14 cellular contexts compared by ENCODE assay signal in the genomic region with DNA sequence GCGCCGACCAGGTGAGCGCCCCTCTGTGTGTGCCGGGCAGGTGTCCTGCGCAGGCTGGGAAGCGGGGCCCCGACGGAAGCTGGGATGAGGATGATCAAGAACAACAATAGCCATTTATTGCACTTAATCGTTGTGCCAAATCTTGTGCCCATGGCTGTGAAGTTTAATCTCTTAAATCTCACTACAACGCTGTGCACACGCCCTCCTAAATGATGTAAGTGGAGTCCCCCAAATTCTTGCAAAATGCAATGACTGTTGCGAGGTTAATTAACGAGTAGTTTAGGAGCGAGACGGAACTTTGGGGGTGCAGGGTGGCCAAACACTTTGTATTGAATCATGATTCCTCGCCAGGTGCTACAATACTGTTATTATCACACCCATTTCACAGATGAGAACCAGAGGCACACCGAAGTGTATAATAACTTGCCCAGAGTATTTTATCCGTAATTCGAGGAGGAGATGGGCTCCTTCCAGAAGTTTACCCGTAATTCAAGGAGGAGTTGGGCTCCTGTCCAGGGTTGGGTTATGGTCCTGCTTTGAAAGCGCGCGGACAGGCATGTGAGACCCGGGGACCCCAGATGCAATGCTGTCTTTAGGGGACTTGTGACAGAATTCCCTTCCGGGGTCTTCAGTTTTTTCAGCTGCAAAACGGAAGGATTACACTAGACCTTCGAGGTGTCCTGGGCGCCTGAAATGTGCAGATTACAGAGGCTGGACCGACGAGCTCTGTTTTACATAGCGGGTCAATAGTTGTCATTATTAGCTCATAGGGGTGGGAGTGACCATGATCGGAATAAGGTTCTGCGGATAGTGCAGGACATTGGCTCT. TPM values are rescaled to one million over a fixed set of nuclear protein-coding genes. Genes with fewer than 3 reads are reported as not detected.
DNase-seq lines count a peak whose midpoint lies in the region; ATAC-seq and TF ChIP-seq lines count a peak whose summit lies in the region.
"Had no signal": no experiment of that assay in that cellular context is flagged by ENCODE, and none has a peak within 500 bp of the region (broad histone marks: within the 10 kb centered on the region; RNA-seq: fewer than 3 reads in every experiment).

No MANE protein-coding gene starts in this region.

- no peaks in the 10 kb centered on the region for H3F3A ChIP-seq in smooth muscle cell (ENCODE audit: low read depth)

- peaks cover 97% of the 10 kb centered on the region for H3K27me3 Mint-ChIP-seq in H9 (ENCODE audit: low read depth)
- H3K27me3 Mint-ChIP-seq in stimulated activated naive B cell treated with anti-CD40 and anti-IgM and Interleukin-4, amounts not matched to agents 10 μg/mL and 1 μg/mL and 100 μg/mL, for 72 hours, result peaks cover 51 to 68% of the 10 kb centered on the region in 2 donors
- peaks cover 63% of the 10 kb centered on the region for H3K27me3 Mint-ChIP-seq in activated naive CD8-positive, alpha-beta T cell treated with anti-CD3 and anti-CD28 coated beads, Interleukin-2, amount 50 U/mL, for 24 hours

- no peak overlapping the region for H2BK12ac ChIP-seq in H9 (ENCODE audit: insufficient read length, low read depth, low read length)

- no peak overlapping the region for H4K5ac ChIP-seq in H9 (ENCODE audit: insufficient read length, low read depth, low read length)

- H3T11ph ChIP-seq in H9 (ENCODE audit: low read length), result no peak overlapping the region

- no peaks in the 10 kb centered on the region; a peak in 1 of 7 replicates for H3K36me3 Mint-ChIP-seq in H9 (ENCODE audit: insufficient read depth in 1 of 3, low read depth in 3 of 3)
- H3K36me3 Mint-ChIP-seq in stimulated activated naive B cell treated with anti-CD40 and anti-IgM and Interleukin-4, amounts not matched to agents 10 μg/mL and 1 μg/mL and 100 μg/mL, for 72 hours, result no peaks in the 10 kb centered on the region
- no peaks in the 10 kb centered on the region for H3K36me3 Mint-ChIP-seq in activated naive CD8-positive, alpha-beta T cell treated with anti-CD3 and anti-CD28 coated beads, Interleukin-2, amount 50 U/mL, for 24 hours (ENCODE audit: low read depth)
- H3K36me3 Mint-ChIP-seq: activated naive CD8-positive, alpha-beta T cell had no signal

- WGBS in H9 (ENCODE audit: extremely low coverage, insufficient read length, low lambda C conversion rate), result no CpG with 5 or more reads among the region's 33 CpGs
- WGBS in smooth muscle cell (ENCODE audit: low lambda C conversion rate), result 24% methylated on average over 33 of the region's 33 CpGs

- H3K4me2 ChIP-seq in H9 (ENCODE audit: insufficient read depth, insufficient read length, low read length), result peak overlapping the region; percentile 37
- H3K4me2 ChIP-seq in smooth muscle cell, result no peak overlapping the region

- H4K8ac ChIP-seq in H9 (replicated peaks; ENCODE audit: insufficient read length, low read depth, low read length), result no peak overlapping the region

- no peak overlapping the region for H2AFZ ChIP-seq in H9 (ENCODE audit: low read length)
- no peak overlapping the region for H2AFZ ChIP-seq in smooth muscle cell (ENCODE audit: low read depth)
- H2AFZ ChIP-seq: GM23248 had no signal

- no peaks in the 10 kb centered on the region for H3K79me1 ChIP-seq in H9 (ENCODE audit: insufficient read depth, low read depth, low read length, poor library complexity, severe bottlenecking)

- no peaks in the 10 kb centered on the region for H4K20me1 ChIP-seq in H9 (ENCODE audit: control insufficient read depth, insufficient read depth, insufficient read length)
- H4K20me1 ChIP-seq in smooth muscle cell (ENCODE audit: low read depth), result no peaks in the 10 kb centered on the region

- H2BK15ac ChIP-seq in H9 (ENCODE audit: low read depth, low read length), result no peak overlapping the region

- no peak overlapping the region for H3K14ac ChIP-seq in H9 (ENCODE audit: insufficient read depth, low read length)

- H2BK5ac ChIP-seq in H9 (ENCODE audit: insufficient read length, low read length), result no peak overlapping the region

- TF ChIP-seq CTCF in H9 (conservative IDR thresholded peaks at IDR 0.05), result no peak
- TF ChIP-seq CTCF in colonic mucosa (IDR thresholded peaks at IDR 0.05), result no peak
- TF ChIP-seq CTCF in lower lobe of right lung (IDR thresholded peaks at IDR 0.05), result no peak
- no peak for TF ChIP-seq CTCF in smooth muscle cell (IDR thresholded peaks at IDR 0.05; ENCODE audit: borderline replicate concordance, insufficient read depth, poor library complexity, severe bottlenecking)

- no peaks in the 10 kb centered on the region; a peak in 2 of 5 replicates for H3K9me3 Mint-ChIP-seq in H9
- H3K9me3 Mint-ChIP-seq in stimulated activated naive B cell treated with anti-CD40 and anti-IgM and Interleukin-4, amounts not matched to agents 10 μg/mL and 1 μg/mL and 100 μg/mL, for 72 hours, result no peaks in the 10 kb centered on the region
- no peaks in the 10 kb centered on the region for H3K9me3 Mint-ChIP-seq in activated naive CD8-positive, alpha-beta T cell treated with anti-CD3 and anti-CD28 coated beads, Interleukin-2, amount 50 U/mL, for 24 hours

- intact Hi-C loops in colonic mucosa (cut with DNase I) (no loop called here), lower lobe of right lung (cut with DNase I) (no loop called here)

- H3K36me3 ChIP-seq in colonic mucosa (no peaks in the 10 kb centered on the region), lower lobe of right lung (no peaks in the 10 kb centered on the region), smooth muscle cell (ENCODE audit: low read depth) (no peaks in the 10 kb centered on the region)

- peak overlapping the region; percentile 37 for H3K4me3 ChIP-seq in colonic mucosa
- H3K4me3 ChIP-seq in lower lobe of right lung, result peak overlapping the region; percentile 48
- H3K4me3 ChIP-seq in smooth muscle cell, result no peak overlapping the region
- H3K4me3 ChIP-seq: GM23248 had no signal

- H3K18ac ChIP-seq in H9 (ENCODE audit: insufficient read length, low read depth, low read length), result no peak overlapping the region

- no peak overlapping the region for H3K4ac ChIP-seq in H9 (ENCODE audit: low read depth, low read length)

- H3K4me1 Mint-ChIP-seq in H9, result peaks cover 6 to 19% of the 10 kb centered on the region in 2 experiments; a peak in 3 of 4 replicates
- peaks cover 11 to 17% of the 10 kb centered on the region in 2 donors for H3K4me1 Mint-ChIP-seq in stimulated activated naive B cell treated with anti-CD40 and anti-IgM and Interleukin-4, amounts not matched to agents 10 μg/mL and 1 μg/mL and 100 μg/mL, for 72 hours
- no peaks in the 10 kb centered on the region for H3K4me1 Mint-ChIP-seq in activated naive CD8-positive, alpha-beta T cell treated with anti-CD3 and anti-CD28 coated beads, Interleukin-2, amount 50 U/mL, for 24 hours

- H2BK20ac ChIP-seq in H9 (ENCODE audit: low read depth, low read length, poor library complexity, severe bottlenecking), result no peak overlapping the region

- H3K9ac ChIP-seq in H9 (ENCODE audit: extremely low read depth, insufficient read length, low read length) (no peak overlapping the region), colonic mucosa (ENCODE audit: low read depth in 2 of 2, low read length in 2 of 2) (peak overlapping the region; percentile 37 to 51), smooth muscle cell (ENCODE audit: low read depth) (no peak overlapping the region)
- H3K9ac ChIP-seq: GM23248 had no signal

- DNase-seq in H9 (no peak), colonic mucosa (no peak), lower lobe of right lung (no peak), NOMO-1 (lab: John Stamatoyannopoulos, UW; ENCODE audit: unreplicated experiment in 2 of 2) (no peak), activated gamma-delta T cell (lab: John Stamatoyannopoulos, UW) (no peak), smooth muscle cell (lab: John Stamatoyannopoulos, UW; ENCODE audit: unreplicated experiment) (no peak)
- DNase-seq in stimulated activated naive B cell treated with anti-CD40 and anti-IgM and Interleukin-4, amounts not matched to agents 10 μg/mL and 1 μg/mL and 100 μg/mL, for 72 hours, result no peak
- no peak for DNase-seq in activated naive CD8-positive, alpha-beta T cell treated with anti-CD3 and anti-CD28 coated beads, Interleukin-2, amount 50 U/mL, for 24 hours
- DNase-seq: cortex of kidney, GDM1 had no signal

- peak overlapping the region; percentile 73 to 91 for H3K4me3 Mint-ChIP-seq in H9
- peak overlapping the region; percentile 32 to 59 for H3K4me3 Mint-ChIP-seq in stimulated activated naive B cell treated with anti-CD40 and anti-IgM and Interleukin-4, amounts not matched to agents 10 μg/mL and 1 μg/mL and 100 μg/mL, for 72 hours
- H3K4me3 Mint-ChIP-seq in activated naive CD8-positive, alpha-beta T cell treated with anti-CD3 and anti-CD28 coated beads, Interleukin-2, amount 50 U/mL, for 24 hours, result no peak overlapping the region
- H3K4me3 Mint-ChIP-seq: activated naive CD8-positive, alpha-beta T cell had no signal

- ATAC-seq in lower lobe of right lung, result no peak
- no peak for ATAC-seq in stimulated activated naive B cell treated with anti-CD40 and anti-IgM and Interleukin-4, amounts not matched to agents 10 μg/mL and 1 μg/mL and 100 μg/mL, for 72 hours (replicated peaks)
- ATAC-seq in activated naive CD8-positive, alpha-beta T cell treated with anti-CD3 and anti-CD28 coated beads, Interleukin-2, amount 50 U/mL, for 24 hours, result no peak

- H3K27ac ChIP-seq in H9 (ENCODE audit: insufficient read length, low read depth, low read length) (no peak overlapping the region), colonic mucosa (peak overlapping the region; percentile 33), lower lobe of right lung (peak overlapping the region; percentile 34), smooth muscle cell (ENCODE audit: low read depth) (no peak overlapping the region)
- H3K27ac ChIP-seq: GM23248, VCaP had no signal

- no peak overlapping the region for H4K91ac ChIP-seq in H9 (ENCODE audit: insufficient read length, low read depth, low read length)

- H3K9me3 ChIP-seq in H9 (ENCODE audit: control insufficient read depth, low read depth, low read length) (no peaks in the 10 kb centered on the region), colonic mucosa (no peaks in the 10 kb centered on the region), lower lobe of right lung (no peaks in the 10 kb centered on the region), smooth muscle cell (replicated peaks; ENCODE audit: low read depth) (no peaks in the 10 kb centered on the region)

- H3K27ac Mint-ChIP-seq in H9, result no peak overlapping the region
- H3K27ac Mint-ChIP-seq in stimulated activated naive B cell treated with anti-CD40 and anti-IgM and Interleukin-4, amounts not matched to agents 10 μg/mL and 1 μg/mL and 100 μg/mL, for 72 hours, result peak overlapping the region; percentile 69
- no peak overlapping the region for H3K27ac Mint-ChIP-seq in activated naive CD8-positive, alpha-beta T cell treated with anti-CD3 and anti-CD28 coated beads, Interleukin-2, amount 50 U/mL, for 24 hours
- H3K27ac Mint-ChIP-seq: activated naive CD8-positive, alpha-beta T cell had no signal

- H3K23ac ChIP-seq in H9 (ENCODE audit: insufficient read length, low read depth, low read length), result no peak overlapping the region

- no peak overlapping the region for H3K56ac ChIP-seq in H9 (ENCODE audit: insufficient read length, low read depth, low read length)

- H3K27me3 ChIP-seq in H9 (ENCODE audit: insufficient read depth, low read length) (peaks cover 55% of the 10 kb centered on the region), colonic mucosa (no peaks in the 10 kb centered on the region), lower lobe of right lung (ENCODE audit: low read depth) (peaks cover 39% of the 10 kb centered on the region), smooth muscle cell (ENCODE audit: low read depth) (peaks cover 89% of the 10 kb centered on the region)

- no peak overlapping the region for H2AK5ac ChIP-seq in H9 (ENCODE audit: insufficient read length, low read length)

- H3K23me2 ChIP-seq in H9 (ENCODE audit: insufficient read length, low read depth, low read length, poor library complexity, severe bottlenecking), result peaks cover 5% of the 10 kb centered on the region

- no peak overlapping the region for H2BK120ac ChIP-seq in H9 (ENCODE audit: low read depth, low read length, poor library complexity, severe bottlenecking)

- no peaks in the 10 kb centered on the region for H3K79me2 ChIP-seq in H9 (ENCODE audit: insufficient read depth, low read length)
- H3K79me2 ChIP-seq in smooth muscle cell (ENCODE audit: low read depth), result no peaks in the 10 kb centered on the region

- no peaks in the 10 kb centered on the region for H3K4me1 ChIP-seq in H9 (ENCODE audit: insufficient read depth, low read length)
- no peaks in the 10 kb centered on the region for H3K4me1 ChIP-seq in colonic mucosa
- peaks cover 16% of the 10 kb centered on the region for H3K4me1 ChIP-seq in lower lobe of right lung
- H3K4me1 ChIP-seq in smooth muscle cell (ENCODE audit: low read depth), result peaks cover 4% of the 10 kb centered on the region

RNA-seq across cellular contexts. Expression of gene FFAR4, which starts 1.0 kb away (rescaled TPM):
- total RNA-seq in H9 (2021) (not detected in 2 replicates), colonic mucosa (10 to 100 TPM; 44.2 to 48.2 TPM), lower lobe of right lung (13.7 TPM), smooth muscle cell (not detected in 2 replicates)
- polyA plus RNA-seq in smooth muscle cell, result not detected in 2 replicates
- total RNA-seq: fibroblast of villous mesenchyme, GM23248 had no signal
- polyA plus RNA-seq: GM23248 had no signal

RNA-seq across cellular contexts. Expression of gene RBP4, which starts 33.5 kb away (rescaled TPM):
- total RNA-seq in H9 (2021), result not detected in 2 replicates
- total RNA-seq in colonic mucosa, result 10 to 100 TPM in 1 of 2 donors, 1 to 10 TPM in 1; 6.8 to 15.1 TPM
- 17.4 TPM for total RNA-seq in lower lobe of right lung
- 1.2 TPM in 1 of 2 replicates, not detected in the other for total RNA-seq in smooth muscle cell
- polyA plus RNA-seq in smooth muscle cell, result 0.37 and 1.1 TPM in 2 replicates
- total RNA-seq: fibroblast of villous mesenchyme, GM23248 had no signal

RNA-seq across cellular contexts. Expression of gene PDE6C, which starts 44.8 kb away (rescaled TPM):
- total RNA-seq in H9 (2021), result not detected in 2 replicates
- total RNA-seq in colonic mucosa, result not detected
- total RNA-seq in lower lobe of right lung, result not detected
- total RNA-seq in smooth muscle cell, result not detected in 2 replicates
- not detected in 2 replicates for polyA plus RNA-seq in smooth muscle cell
- total RNA-seq: fibroblast of villous mesenchyme, GM23248 had no signal
- polyA plus RNA-seq: GM23248 had no signal

Comparison
In these comparisons a context has a peak if more than half of its experiments do, and no peak if none do; other contexts are left out.
1. H3K27ac ChIP-seq: peak in colonic mucosa (single experiment) and lower lobe of right lung (single experiment); none in H9 (single experiment) and smooth muscle cell (single experiment).
2. H3K9ac ChIP-seq: peak in colonic mucosa (2 of 2); none in H9 (single experiment) and smooth muscle cell (single experiment).
3. RNA of gene FFAR4, which starts 1.0 kb away (total RNA-seq): 44.2 to 48.2 TPM in colonic mucosa and 13.7 TPM in lower lobe of right lung (single experiment); not detected in H9 and not detected in smooth muscle cell; every median in the first group is over 10 times any median in the second.